In genomic region chr1:116754203-116754977, GRCh38 we compare ENCODE assay signal across 1 cellular context.
TF ChIP-seq lines count a peak whose summit lies in the region.

Gene CD2, plus strand, starts transcription at chr1:116754430. Its CDS starts 63 bp downstream, at chr1:116754493.

TF ChIP-seq in HepG2, 621 proteins besides CTCF, POLR2A, EP300 and RAD21 (continued from another document):
- TF ChIP-seq ZNF660 (CRISPR knock-in tag; IDR thresholded peaks at IDR 0.05; ENCODE audit: borderline replicate concordance, low read depth) (no peak), ZNF10 (CRISPR knock-in tag; IDR thresholded peaks at IDR 0.05; ENCODE audit: borderline replicate concordance, low read depth) (no peak), ZNF207 (IDR thresholded peaks at IDR 0.05; ENCODE audit: borderline replicate concordance) (no peak), ZFYVE20 (CRISPR knock-in tag; IDR thresholded peaks at IDR 0.05; ENCODE audit: borderline replicate concordance, low read depth) (no peak), PRDM4 (CRISPR knock-in tag; IDR thresholded peaks at IDR 0.05; ENCODE audit: borderline replicate concordance) (no peak), MTA3 (CRISPR knock-in tag; IDR thresholded peaks at IDR 0.05) (no peak), CEBPB (IDR thresholded peaks at IDR 0.05; ENCODE audit: borderline replicate concordance, low read depth, low read length) (no peak), ZNF841 (CRISPR knock-in tag; IDR thresholded peaks at IDR 0.05; ENCODE audit: borderline replicate concordance) (no peak), ELF3 (CRISPR knock-in tag; IDR thresholded peaks at IDR 0.05) (no peak), DNMT3B (CRISPR knock-in tag; conservative IDR thresholded peaks at IDR 0.05) (no peak), ASH2L (IDR thresholded peaks at IDR 0.05; ENCODE audit: insufficient read length, low read depth, low read length) (no peak)
